Comparison of ENCODE assay signal across 1 cellular context in the genomic region with DNA sequence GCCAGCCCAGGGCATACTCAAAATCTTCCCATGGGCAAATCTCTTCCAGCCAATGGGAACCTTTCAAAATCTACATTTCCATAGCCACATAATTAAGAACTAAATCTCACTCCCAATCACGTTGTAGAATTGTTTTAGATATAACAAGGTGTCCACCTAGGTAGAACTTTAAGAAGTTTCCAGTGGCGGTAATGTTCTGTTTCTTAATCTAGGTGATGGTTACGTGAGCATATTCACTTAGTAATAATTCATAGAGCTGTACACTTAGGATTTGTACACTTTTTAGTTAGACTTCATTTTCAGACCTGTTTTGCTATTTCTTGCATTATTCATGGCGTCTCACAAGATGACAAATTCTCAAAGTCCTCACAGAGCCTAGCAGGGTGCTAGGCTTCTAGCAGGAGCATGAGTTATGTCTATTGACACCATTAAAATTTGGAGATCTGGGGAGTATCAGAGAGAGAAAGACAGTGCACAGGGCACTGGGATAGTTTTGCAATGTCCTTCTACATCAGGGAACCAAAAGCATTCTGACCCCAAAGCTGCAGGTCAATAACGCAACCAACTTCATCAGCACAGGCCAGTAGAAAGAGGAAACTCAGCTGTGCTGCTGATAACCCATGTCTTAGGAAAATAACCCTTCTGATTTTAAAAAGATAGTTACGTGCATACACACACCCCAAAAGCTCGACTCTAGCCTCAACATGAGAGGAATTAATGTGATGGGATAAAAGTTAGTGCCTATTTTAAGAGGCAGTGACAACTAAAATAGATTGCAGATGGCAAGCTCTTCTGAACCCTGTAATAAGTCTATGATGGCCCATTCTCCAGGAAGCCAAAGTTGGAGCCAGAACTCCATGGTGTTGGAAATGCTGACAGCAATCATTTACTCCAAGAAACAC.
TF ChIP-seq lines count a peak whose summit lies in the region.

No MANE protein-coding gene starts in this region.

TF ChIP-seq in K562, 482 proteins besides CTCF, POLR2A, EP300 and RAD21 (continued from another document and continues in another):
- TF ChIP-seq, protein P1, sequence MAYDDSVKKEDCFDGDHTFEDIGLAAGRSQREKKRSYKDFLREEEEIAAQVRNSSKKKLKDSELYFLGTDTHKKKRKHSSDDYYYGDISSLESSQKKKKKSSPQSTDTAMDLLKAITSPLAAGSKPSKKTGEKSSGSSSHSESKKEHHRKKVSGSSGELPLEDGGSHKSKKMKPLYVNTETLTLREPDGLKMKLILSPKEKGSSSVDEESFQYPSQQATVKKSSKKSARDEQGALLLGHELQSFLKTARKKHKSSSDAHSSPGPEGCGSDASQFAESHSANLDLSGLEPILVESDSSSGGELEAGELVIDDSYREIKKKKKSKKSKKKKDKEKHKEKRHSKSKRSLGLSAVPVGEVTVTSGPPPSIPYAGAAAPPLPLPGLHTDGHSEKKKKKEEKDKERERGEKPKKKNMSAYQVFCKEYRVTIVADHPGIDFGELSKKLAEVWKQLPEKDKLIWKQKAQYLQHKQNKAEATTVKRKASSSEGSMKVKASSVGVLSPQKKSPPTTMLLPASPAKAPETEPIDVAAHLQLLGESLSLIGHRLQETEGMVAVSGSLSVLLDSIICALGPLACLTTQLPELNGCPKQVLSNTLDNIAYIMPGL (CRISPR knock-in tag; IDR thresholded peaks at IDR 0.05): no peak
- TF ChIP-seq SLC30A9 (CRISPR knock-in tag; IDR thresholded peaks at IDR 0.05): no peak
- no peak for TF ChIP-seq THRAP3 (IDR thresholded peaks at IDR 0.05; ENCODE audit: borderline replicate concordance)
- peak; percentile 61 for TF ChIP-seq TCF3 (CRISPR knock-in tag; IDR thresholded peaks at IDR 0.05)
- TF ChIP-seq JUND (IDR thresholded peaks at IDR 0.05; ENCODE audit: borderline replicate concordance, low read depth, low read length): peak; percentile 39; the same call in 1 of the 2 replicates
- TF ChIP-seq JUND (tag; IDR thresholded peaks at IDR 0.05; ENCODE audit: borderline replicate concordance, low read depth, low read length): no peak; the same call in 2 of the 3 replicates
- TF ChIP-seq BRD4 (IDR thresholded peaks at IDR 0.05): no peak; the same call in 1 of the 2 replicates
- TF ChIP-seq, protein P2, sequence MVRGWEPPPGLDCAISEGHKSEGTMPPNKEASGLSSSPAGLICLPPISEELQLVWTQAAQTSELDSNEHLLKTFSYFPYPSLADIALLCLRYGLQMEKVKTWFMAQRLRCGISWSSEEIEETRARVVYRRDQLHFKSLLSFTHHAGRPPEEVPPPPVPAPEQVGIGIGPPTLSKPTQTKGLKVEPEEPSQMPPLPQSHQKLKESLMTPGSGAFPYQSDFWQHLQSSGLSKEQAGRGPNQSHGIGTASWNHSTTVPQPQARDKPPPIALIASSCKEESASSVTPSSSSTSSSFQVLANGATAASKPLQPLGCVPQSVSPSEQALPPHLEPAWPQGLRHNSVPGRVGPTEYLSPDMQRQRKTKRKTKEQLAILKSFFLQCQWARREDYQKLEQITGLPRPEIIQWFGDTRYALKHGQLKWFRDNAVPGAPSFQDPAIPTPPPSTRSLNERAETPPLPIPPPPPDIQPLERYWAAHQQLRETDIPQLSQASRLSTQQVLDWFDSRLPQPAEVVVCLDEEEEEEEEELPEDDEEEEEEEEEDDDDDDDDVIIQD (CRISPR knock-in tag; IDR thresholded peaks at IDR 0.05): 0 out of 2 replicates have a peak, but pooled peaks have one; percentile 73
- no peak for TF ChIP-seq ZNF23 (CRISPR knock-in tag; IDR thresholded peaks at IDR 0.05)
- TF ChIP-seq ETV6 (IDR thresholded peaks at IDR 0.05; ENCODE audit: borderline replicate concordance in 1 of 2, low read depth in 2 of 2, low read length in 1 of 2): no peak
- no peak for TF ChIP-seq ETV6 (CRISPR knock-in tag; IDR thresholded peaks at IDR 0.05; ENCODE audit: borderline replicate concordance)
- TF ChIP-seq, protein P3, sequence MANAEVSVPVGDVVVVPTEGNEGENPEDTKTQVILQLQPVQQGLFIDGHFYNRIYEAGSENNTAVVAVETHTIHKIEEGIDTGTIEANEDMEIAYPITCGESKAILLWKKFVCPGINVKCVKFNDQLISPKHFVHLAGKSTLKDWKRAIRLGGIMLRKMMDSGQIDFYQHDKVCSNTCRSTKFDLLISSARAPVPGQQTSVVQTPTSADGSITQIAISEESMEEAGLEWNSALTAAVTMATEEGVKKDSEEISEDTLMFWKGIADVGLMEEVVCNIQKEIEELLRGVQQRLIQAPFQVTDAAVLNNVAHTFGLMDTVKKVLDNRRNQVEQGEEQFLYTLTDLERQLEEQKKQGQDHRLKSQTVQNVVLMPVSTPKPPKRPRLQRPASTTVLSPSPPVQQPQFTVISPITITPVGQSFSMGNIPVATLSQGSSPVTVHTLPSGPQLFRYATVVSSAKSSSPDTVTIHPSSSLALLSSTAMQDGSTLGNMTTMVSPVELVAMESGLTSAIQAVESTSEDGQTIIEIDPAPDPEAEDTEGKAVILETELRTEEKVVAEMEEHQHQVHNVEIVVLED (CRISPR knock-in tag; IDR thresholded peaks at IDR 0.05): 0 out of 2 replicates have a peak, but pooled peaks have one; percentile 10
- no peak for TF ChIP-seq HDGF (IDR thresholded peaks at IDR 0.05)
- TF ChIP-seq CHD4 (IDR thresholded peaks at IDR 0.05; ENCODE audit: insufficient read depth, insufficient replicate concordance, low read depth, low read length, poor library complexity, severe bottlenecking): peak; percentile 67
- no peak for TF ChIP-seq EGR1 (conservative IDR thresholded peaks at IDR 0.05)
- TF ChIP-seq, protein P4, sequence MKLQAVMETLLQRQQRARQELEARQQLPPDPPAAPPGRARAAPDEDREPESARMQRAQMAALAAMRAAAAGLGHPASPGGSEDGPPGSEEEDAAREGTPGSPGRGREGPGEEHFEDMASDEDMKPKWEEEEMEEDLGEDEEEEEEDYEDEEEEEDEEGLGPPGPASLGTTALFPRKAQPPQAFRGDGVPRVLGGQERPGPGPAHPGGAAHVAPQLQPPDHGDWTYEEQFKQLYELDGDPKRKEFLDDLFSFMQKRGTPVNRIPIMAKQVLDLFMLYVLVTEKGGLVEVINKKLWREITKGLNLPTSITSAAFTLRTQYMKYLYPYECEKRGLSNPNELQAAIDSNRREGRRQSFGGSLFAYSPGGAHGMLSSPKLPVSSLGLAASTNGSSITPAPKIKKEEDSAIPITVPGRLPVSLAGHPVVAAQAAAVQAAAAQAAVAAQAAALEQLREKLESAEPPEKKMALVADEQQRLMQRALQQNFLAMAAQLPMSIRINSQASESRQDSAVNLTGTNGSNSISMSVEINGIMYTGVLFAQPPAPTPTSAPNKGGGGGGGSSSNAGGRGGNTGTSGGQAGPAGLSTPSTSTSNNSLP (IDR thresholded peaks at IDR 0.05; ENCODE audit: borderline replicate concordance, low read depth, low read length): no peak
- TF ChIP-seq, protein P5, sequence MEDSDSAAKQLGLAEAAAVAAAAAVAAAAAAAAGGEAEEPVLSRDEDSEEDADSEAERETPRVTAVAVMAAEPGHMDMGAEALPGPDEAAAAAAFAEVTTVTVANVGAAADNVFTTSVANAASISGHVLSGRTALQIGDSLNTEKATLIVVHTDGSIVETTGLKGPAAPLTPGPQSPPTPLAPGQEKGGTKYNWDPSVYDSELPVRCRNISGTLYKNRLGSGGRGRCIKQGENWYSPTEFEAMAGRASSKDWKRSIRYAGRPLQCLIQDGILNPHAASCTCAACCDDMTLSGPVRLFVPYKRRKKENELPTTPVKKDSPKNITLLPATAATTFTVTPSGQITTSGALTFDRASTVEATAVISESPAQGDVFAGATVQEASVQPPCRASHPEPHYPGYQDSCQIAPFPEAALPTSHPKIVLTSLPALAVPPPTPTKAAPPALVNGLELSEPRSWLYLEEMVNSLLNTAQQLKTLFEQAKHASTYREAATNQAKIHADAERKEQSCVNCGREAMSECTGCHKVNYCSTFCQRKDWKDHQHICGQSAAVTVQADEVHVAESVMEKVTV (CRISPR knock-in tag; IDR thresholded peaks at IDR 0.05): 0 out of 2 replicates have a peak, but pooled peaks have one; percentile 7
- TF ChIP-seq, protein P6, sequence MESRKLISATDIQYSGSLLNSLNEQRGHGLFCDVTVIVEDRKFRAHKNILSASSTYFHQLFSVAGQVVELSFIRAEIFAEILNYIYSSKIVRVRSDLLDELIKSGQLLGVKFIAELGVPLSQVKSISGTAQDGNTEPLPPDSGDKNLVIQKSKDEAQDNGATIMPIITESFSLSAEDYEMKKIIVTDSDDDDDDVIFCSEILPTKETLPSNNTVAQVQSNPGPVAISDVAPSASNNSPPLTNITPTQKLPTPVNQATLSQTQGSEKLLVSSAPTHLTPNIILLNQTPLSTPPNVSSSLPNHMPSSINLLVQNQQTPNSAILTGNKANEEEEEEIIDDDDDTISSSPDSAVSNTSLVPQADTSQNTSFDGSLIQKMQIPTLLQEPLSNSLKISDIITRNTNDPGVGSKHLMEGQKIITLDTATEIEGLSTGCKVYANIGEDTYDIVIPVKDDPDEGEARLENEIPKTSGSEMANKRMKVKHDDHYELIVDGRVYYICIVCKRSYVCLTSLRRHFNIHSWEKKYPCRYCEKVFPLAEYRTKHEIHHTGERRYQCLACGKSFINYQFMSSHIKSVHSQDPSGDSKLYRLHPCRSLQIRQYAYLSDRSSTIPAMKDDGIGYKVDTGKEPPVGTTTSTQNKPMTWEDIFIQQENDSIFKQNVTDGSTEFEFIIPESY (CRISPR knock-in tag; IDR thresholded peaks at IDR 0.05): peak; percentile 53; the same call in 1 of the 2 replicates
- TF ChIP-seq, protein P7, sequence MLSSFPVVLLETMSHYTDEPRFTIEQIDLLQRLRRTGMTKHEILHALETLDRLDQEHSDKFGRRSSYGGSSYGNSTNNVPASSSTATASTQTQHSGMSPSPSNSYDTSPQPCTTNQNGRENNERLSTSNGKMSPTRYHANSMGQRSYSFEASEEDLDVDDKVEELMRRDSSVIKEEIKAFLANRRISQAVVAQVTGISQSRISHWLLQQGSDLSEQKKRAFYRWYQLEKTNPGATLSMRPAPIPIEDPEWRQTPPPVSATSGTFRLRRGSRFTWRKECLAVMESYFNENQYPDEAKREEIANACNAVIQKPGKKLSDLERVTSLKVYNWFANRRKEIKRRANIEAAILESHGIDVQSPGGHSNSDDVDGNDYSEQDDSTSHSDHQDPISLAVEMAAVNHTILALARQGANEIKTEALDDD (IDR thresholded peaks at IDR 0.05): peak; percentile 63; the same call in 1 of the 2 replicates
- no peak; the same call in 1 of the 2 replicates for TF ChIP-seq ILK (tag; IDR thresholded peaks at IDR 0.05; ENCODE audit: borderline replicate concordance, low read depth)
- TF ChIP-seq SAP30 (IDR thresholded peaks at IDR 0.05; ENCODE audit: borderline replicate concordance, insufficient read depth, low read depth, low read length, poor library complexity, severe bottlenecking): peak; percentile 40
- TF ChIP-seq, protein P8, sequence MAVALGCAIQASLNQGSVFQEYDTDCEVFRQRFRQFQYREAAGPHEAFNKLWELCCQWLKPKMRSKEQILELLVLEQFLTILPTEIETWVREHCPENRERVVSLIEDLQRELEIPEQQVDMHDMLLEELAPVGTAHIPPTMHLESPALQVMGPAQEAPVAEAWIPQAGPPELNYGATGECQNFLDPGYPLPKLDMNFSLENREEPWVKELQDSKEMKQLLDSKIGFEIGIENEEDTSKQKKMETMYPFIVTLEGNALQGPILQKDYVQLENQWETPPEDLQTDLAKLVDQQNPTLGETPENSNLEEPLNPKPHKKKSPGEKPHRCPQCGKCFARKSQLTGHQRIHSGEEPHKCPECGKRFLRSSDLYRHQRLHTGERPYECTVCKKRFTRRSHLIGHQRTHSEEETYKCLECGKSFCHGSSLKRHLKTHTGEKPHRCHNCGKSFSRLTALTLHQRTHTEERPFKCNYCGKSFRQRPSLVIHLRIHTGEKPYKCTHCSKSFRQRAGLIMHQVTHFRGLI (CRISPR knock-in tag; IDR thresholded peaks at IDR 0.05): no peak
- peak; percentile 34 for TF ChIP-seq CBFA2T2 (conservative IDR thresholded peaks at IDR 0.05)
- TF ChIP-seq, protein P9, sequence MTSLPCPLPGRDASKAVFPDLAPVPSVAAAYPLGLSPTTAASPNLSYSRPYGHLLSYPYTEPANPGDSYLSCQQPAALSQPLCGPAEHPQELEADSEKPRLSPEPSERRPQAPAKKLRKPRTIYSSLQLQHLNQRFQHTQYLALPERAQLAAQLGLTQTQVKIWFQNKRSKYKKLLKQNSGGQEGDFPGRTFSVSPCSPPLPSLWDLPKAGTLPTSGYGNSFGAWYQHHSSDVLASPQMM (CRISPR knock-in tag; IDR thresholded peaks at IDR 0.05): no peak
- TF ChIP-seq TAL1 (IDR thresholded peaks at IDR 0.05): peak; percentile 53; the same call in 1 of the 2 replicates
- peak; percentile 23 for TF ChIP-seq KDM5B (IDR thresholded peaks at IDR 0.05; ENCODE audit: insufficient replicate concordance, low read depth, low read length)
- peak; percentile 29 for TF ChIP-seq CXXC5 (CRISPR knock-in tag; IDR thresholded peaks at IDR 0.05)
- no peak for TF ChIP-seq ZFPM2 (CRISPR knock-in tag; IDR thresholded peaks at IDR 0.05)
- no peak for TF ChIP-seq SMARCB1 (IDR thresholded peaks at IDR 0.05; ENCODE audit: insufficient read length, low read depth)
- TF ChIP-seq CC2D1A (IDR thresholded peaks at IDR 0.05): no peak
- peak; percentile 64; the same call in 1 of the 2 replicates for TF ChIP-seq CREM (IDR thresholded peaks at IDR 0.05; ENCODE audit: low read depth)
- no peak for TF ChIP-seq NR2C1 (IDR thresholded peaks at IDR 0.05)
- peak; percentile 71 for TF ChIP-seq NR2C1 (tag; IDR thresholded peaks at IDR 0.05)
- no peak for TF ChIP-seq TBL1XR1 (IDR thresholded peaks at IDR 0.05; ENCODE audit: low read length in 2 of 2)
- no peak for TF ChIP-seq ZEB2 (IDR thresholded peaks at IDR 0.05)
- no peak for TF ChIP-seq TGIF2 (CRISPR knock-in tag; IDR thresholded peaks at IDR 0.05)
- TF ChIP-seq ZNF253 (CRISPR knock-in tag; conservative IDR thresholded peaks at IDR 0.05): no peak
- no peak for TF ChIP-seq KDM2B (CRISPR knock-in tag; IDR thresholded peaks at IDR 0.05)
- no peak for TF ChIP-seq HMG20A (CRISPR knock-in tag; conservative IDR thresholded peaks at IDR 0.05)
- TF ChIP-seq, protein P10, sequence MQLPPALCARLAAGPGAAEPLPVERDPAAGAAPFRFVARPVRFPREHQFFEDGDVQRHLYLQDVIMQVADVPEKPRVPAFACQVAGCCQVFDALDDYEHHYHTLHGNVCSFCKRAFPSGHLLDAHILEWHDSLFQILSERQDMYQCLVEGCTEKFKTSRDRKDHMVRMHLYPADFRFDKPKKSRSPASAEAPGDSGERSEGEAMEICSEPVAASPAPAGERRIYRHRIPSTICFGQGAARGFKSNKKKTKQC (CRISPR knock-in tag; IDR thresholded peaks at IDR 0.05): no peak
- no peak for TF ChIP-seq ZNF583 (CRISPR knock-in tag; IDR thresholded peaks at IDR 0.05)
- TF ChIP-seq, protein P11, sequence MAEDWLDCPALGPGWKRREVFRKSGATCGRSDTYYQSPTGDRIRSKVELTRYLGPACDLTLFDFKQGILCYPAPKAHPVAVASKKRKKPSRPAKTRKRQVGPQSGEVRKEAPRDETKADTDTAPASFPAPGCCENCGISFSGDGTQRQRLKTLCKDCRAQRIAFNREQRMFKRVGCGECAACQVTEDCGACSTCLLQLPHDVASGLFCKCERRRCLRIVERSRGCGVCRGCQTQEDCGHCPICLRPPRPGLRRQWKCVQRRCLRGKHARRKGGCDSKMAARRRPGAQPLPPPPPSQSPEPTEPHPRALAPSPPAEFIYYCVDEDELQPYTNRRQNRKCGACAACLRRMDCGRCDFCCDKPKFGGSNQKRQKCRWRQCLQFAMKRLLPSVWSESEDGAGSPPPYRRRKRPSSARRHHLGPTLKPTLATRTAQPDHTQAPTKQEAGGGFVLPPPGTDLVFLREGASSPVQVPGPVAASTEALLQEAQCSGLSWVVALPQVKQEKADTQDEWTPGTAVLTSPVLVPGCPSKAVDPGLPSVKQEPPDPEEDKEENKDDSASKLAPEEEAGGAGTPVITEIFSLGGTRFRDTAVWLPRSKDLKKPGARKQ (CRISPR knock-in tag; IDR thresholded peaks at IDR 0.05): 0 out of 2 replicates have a peak, but pooled peaks have one; percentile 51
